Comparison of ENCODE assay signal across 13 cellular contexts in the genomic region with DNA sequence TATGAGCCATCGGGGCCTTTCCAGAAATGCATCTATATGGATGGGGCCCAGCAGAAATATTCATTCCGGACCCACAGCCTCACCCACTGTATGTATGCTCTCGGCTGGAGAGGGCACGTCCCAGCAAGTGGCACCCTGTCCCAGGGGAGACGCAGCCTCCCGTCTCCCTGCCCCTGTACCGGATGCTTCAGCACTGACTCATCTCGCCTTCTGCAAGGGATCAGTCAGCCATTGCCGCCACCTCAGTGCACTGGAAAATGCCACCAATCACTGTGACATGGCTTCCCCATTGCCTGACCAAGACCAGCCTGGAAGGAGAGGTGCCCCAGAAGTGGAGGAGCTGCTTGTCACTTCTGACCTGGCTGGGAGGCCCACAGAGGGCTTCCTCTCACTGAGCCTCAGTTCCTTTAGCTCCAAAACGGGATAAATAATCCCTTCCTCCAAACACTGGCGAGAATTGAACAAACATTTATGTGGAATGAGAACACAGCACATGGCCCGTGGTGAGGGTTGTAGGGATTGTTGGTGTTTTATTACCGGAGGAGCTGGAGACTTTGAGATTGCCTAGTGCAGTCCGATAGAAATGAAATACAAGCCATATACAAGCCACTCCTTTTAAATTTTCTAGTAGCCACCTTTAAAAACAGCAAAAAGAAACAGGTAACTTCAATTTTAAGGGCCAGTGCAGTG. TPM values are rescaled to one million over a fixed set of nuclear protein-coding genes. Genes with fewer than 3 reads are reported as not detected.
A peak's percentile ranks its signal among the peaks of the same experiment; 100 is the strongest.
DNase-seq lines count a peak whose midpoint lies in the region; ATAC-seq and TF ChIP-seq lines count a peak whose summit lies in the region.
"Had no signal": no experiment of that assay in that cellular context is flagged by ENCODE, and none has a peak within 500 bp of the region (broad histone marks: within the 10 kb centered on the region; RNA-seq: fewer than 3 reads in every experiment).

No MANE protein-coding gene starts in this region.

- H2AFZ ChIP-seq in hepatocyte: no peak overlapping the region

- CTCF ChIA-PET in activated naive CD4-positive, alpha-beta T cell treated with anti-CD3 and anti-CD28 coated beads, Interleukin-2, amount 10 ng/mL, durations not matched to agents 7 days and 5 days (lab: Charles Lee): interaction anchor here (1.0 to 1.1 kb wide), 2 partner anchors 12 to 171 kb away, joined by 4 to 6 read pairs; no protein-coding TSS in a partner anchor

- 76% methylated on average over 14 of the region's 14 CpGs for WGBS in hepatocyte (ENCODE audit: low lambda C conversion rate, missing lambda C conversion rate)

- H3K27ac Mint-ChIP-seq in activated naive CD4-positive, alpha-beta T cell treated with anti-CD3 and anti-CD28 coated beads, Interleukin-2, amount 10 ng/mL, durations not matched to agents 7 days and 5 days: no peak overlapping the region
- H3K27ac Mint-ChIP-seq: T-helper 2 cell treated with Interferon-gamma antibody and Interleukin-4, amounts not matched to agents 5 μg/mL and 100 μg/mL, for 36 hours had no signal

- peak; percentile 2 for DNase-seq in activated naive CD4-positive, alpha-beta T cell treated with anti-CD3 and anti-CD28 coated beads, Interleukin-2, amount 10 ng/mL, durations not matched to agents 7 days and 5 days
- DNase-seq in activated naive CD4-positive, alpha-beta T cell treated with Interleukin-2 at 50 U/mL for 16 hours: no peak
- DNase-seq in T1000 (lab: John Stamatoyannopoulos, UW) (peak; percentile 55), hepatocyte (ENCODE audit: low spot score) (no peak), upper lobe of right lung (peak; percentile 48), HuH-7.5 (ENCODE audit: low spot score) (no peak), SHP77 (lab: John Stamatoyannopoulos, UW) (no peak)
- DNase-seq: NCI-H446 treated with DMSO at 0.1 percent for 48 hours; stimulated activated CD4-positive, alpha-beta T cell treated with anti-CD3 and anti-CD28 coated beads, Interleukin-4, amount 100 ng/mL, for 1 hour; transverse colon had no signal

- no peak for TF ChIP-seq CTCF in hepatocyte (IDR thresholded peaks at IDR 0.05; ENCODE audit: poor library complexity)
- no peak for TF ChIP-seq CTCF in upper lobe of right lung (IDR thresholded peaks at IDR 0.05)

- intact Hi-C loops in upper lobe of right lung (cut with DNase I): no loop called here

- no peaks in the 10 kb centered on the region for H3K36me3 ChIP-seq in hepatocyte (replicated peaks; ENCODE audit: insufficient read depth, low read depth)
- no peaks in the 10 kb centered on the region for H3K36me3 ChIP-seq in upper lobe of right lung
- H3K36me3 ChIP-seq: transverse colon had no signal

- H3K79me2 ChIP-seq in hepatocyte: no peaks in the 10 kb centered on the region

- no peaks in the 10 kb centered on the region for H3K9me2 ChIP-seq in hepatocyte (replicated peaks; ENCODE audit: insufficient read depth)

- H3K27ac ChIP-seq in hepatocyte (peak overlapping the region; percentile 27), upper lobe of right lung (no peak overlapping the region)

- no peaks in the 10 kb centered on the region for H3K27me3 Mint-ChIP-seq in activated naive CD4-positive, alpha-beta T cell treated with anti-CD3 and anti-CD28 coated beads, Interleukin-2, amount 10 ng/mL, durations not matched to agents 7 days and 5 days

- no peaks in the 10 kb centered on the region for H4K20me1 ChIP-seq in hepatocyte (ENCODE audit: insufficient read depth, poor library complexity, severe bottlenecking)

- no peak overlapping the region for H3K4me3 ChIP-seq in hepatocyte
- H3K4me3 ChIP-seq in upper lobe of right lung: no peak overlapping the region
- H3K4me3 ChIP-seq: transverse colon had no signal

- H3K9me3 ChIP-seq in hepatocyte (ENCODE audit: low read depth) (no peaks in the 10 kb centered on the region), upper lobe of right lung (no peaks in the 10 kb centered on the region)
- H3K9me3 ChIP-seq: transverse colon had no signal

- no peaks in the 10 kb centered on the region for H3K36me3 Mint-ChIP-seq in activated naive CD4-positive, alpha-beta T cell treated with anti-CD3 and anti-CD28 coated beads, Interleukin-2, amount 10 ng/mL, durations not matched to agents 7 days and 5 days

- ATAC-seq in upper lobe of right lung: no peak
- ATAC-seq in activated CD4-positive, CD25-positive, alpha-beta regulatory T cell treated with anti-CD3 and anti-CD28 coated beads, Interleukin-2, amount 50 U/mL, for 24 hours: no peak

- H3K27me3 ChIP-seq in hepatocyte (no peaks in the 10 kb centered on the region), upper lobe of right lung (no peaks in the 10 kb centered on the region)
- H3K27me3 ChIP-seq: transverse colon had no signal

- H3K4me1 Mint-ChIP-seq in activated naive CD4-positive, alpha-beta T cell treated with anti-CD3 and anti-CD28 coated beads, Interleukin-2, amount 10 ng/mL, durations not matched to agents 7 days and 5 days: no peaks in the 10 kb centered on the region

- H3K9me3 Mint-ChIP-seq in activated naive CD4-positive, alpha-beta T cell treated with anti-CD3 and anti-CD28 coated beads, Interleukin-2, amount 10 ng/mL, durations not matched to agents 7 days and 5 days: no peaks in the 10 kb centered on the region
- H3K9me3 Mint-ChIP-seq: T-helper 2 cell treated with Interferon-gamma antibody and Interleukin-4, amounts not matched to agents 5 μg/mL and 100 μg/mL, for 36 hours had no signal

- H3K4me1 ChIP-seq in hepatocyte (ENCODE audit: insufficient read depth) (peaks cover 14% of the 10 kb centered on the region), upper lobe of right lung (no peaks in the 10 kb centered on the region)
- H3K4me1 ChIP-seq: transverse colon had no signal

- H3K4me3 Mint-ChIP-seq in activated naive CD4-positive, alpha-beta T cell treated with anti-CD3 and anti-CD28 coated beads, Interleukin-2, amount 10 ng/mL, durations not matched to agents 7 days and 5 days: no peak overlapping the region
- H3K4me3 Mint-ChIP-seq: T-helper 2 cell treated with Interferon-gamma antibody and Interleukin-4, amounts not matched to agents 5 μg/mL and 100 μg/mL, for 36 hours had no signal

- H3K4me2 ChIP-seq in hepatocyte: no peak overlapping the region

RNA-seq across cellular contexts. Expression of a gene that starts 43.9 kb away (rescaled TPM):
- total RNA-seq in hepatocyte (397 and 472 TPM in 2 replicates), upper lobe of right lung (5.2 TPM)
- polyA plus RNA-seq in hepatocyte: 538 and 976 TPM in 2 replicates
- total RNA-seq: lung microvascular endothelial cell, transverse colon had no signal

RNA-seq across cellular contexts. Expression of a gene that starts 50.6 kb away (rescaled TPM):
- 45.7 and 52.0 TPM in 2 replicates for total RNA-seq in hepatocyte
- polyA plus RNA-seq in hepatocyte: 80.9 and 136 TPM in 2 replicates
- total RNA-seq in upper lobe of right lung: 3.9 TPM
- total RNA-seq: lung microvascular endothelial cell, transverse colon had no signal

Comparison
In these comparisons a context has a peak if more than half of its experiments do, and no peak if none do; other contexts are left out.
1. DNase-seq: peak in activated naive CD4-positive, alpha-beta T cell treated with anti-CD3 and anti-CD28 coated beads, Interleukin-2, amount 10 ng/mL, durations not matched to agents 7 days and 5 days (single experiment), T1000 (single experiment) and upper lobe of right lung (single experiment); none in activated naive CD4-positive, alpha-beta T cell treated with Interleukin-2 at 50 U/mL for 16 hours (single experiment), hepatocyte (single experiment), HuH-7.5 (single experiment) and SHP77 (0 of 2).
2. RNA of a gene that starts 43.9 kb away (total RNA-seq): 397 to 472 TPM in hepatocyte; 5.2 TPM in upper lobe of right lung (single experiment); every median in the first group is over 10 times any median in the second.